Comparison of ENCODE assay signal across 3 cellular contexts in the genomic region with DNA sequence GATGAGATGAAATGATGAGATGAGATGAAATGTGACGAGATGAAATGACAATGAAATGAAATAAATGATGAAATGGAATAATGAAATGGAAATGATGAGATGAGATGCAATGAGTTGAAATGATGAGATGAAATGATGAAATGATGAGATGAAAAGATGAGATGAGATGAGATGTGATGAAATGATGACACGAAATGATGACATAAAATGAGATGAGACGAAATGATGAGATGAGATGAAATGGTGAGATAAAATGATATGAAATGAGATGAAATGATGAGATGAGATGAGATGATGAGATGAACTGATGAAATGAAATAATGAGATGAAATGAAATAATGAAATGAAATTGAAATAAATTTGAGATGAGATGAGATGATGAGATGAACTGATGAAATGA.
DNase-seq lines count a peak whose midpoint lies in the region; ATAC-seq, FAIRE-seq and TF ChIP-seq lines count a peak whose summit lies in the region.
"Not testable (repeated sequence)": the region's sequence is repeated elsewhere in the genome, so short reads cannot be mapped to it uniquely, and the experiment has no call there.

No MANE protein-coding gene starts in this region.

- H3K79me2 ChIP-seq in K562 (ENCODE audit: control insufficient read depth, insufficient read depth, low read length); HepG2 (ENCODE audit: insufficient read depth, low read length): not testable (repeated sequence)

- H3K27me3 ChIP-seq in IMR-90 (ENCODE audit: control insufficient read depth, insufficient read depth, low read length); K562 (ENCODE audit: control insufficient read depth in 2 of 2, insufficient read depth in 2 of 2, low read length in 2 of 2); HepG2 (ENCODE audit: control insufficient read depth in 1 of 2, insufficient read depth in 2 of 2, low read length in 2 of 2): not testable (repeated sequence)

- POLR2A ChIA-PET in IMR-90 (lab: Charles Lee; ENCODE audit: unreplicated experiment); K562 (lab: Yijun Ruan, JAX); HepG2 (lab: Yijun Ruan, JAX): not testable (repeated sequence)

- not testable (repeated sequence) for H3K79me1 ChIP-seq in IMR-90 (ENCODE audit: low read depth in 1 of 2, low read length in 2 of 2)

- H3K9me3 ChIP-seq in IMR-90 (ENCODE audit: control insufficient read depth, insufficient read depth, low read length): peaks cover 19% of the 10 kb centered on the region
- not testable (repeated sequence) for H3K9me3 ChIP-seq in K562 (replicated peaks; ENCODE audit: control insufficient read depth, insufficient read depth, low read depth, low read length)
- peaks cover 53% of the 10 kb centered on the region for H3K9me3 ChIP-seq in HepG2 (ENCODE audit: low read length)

- not testable (repeated sequence) for H3K18ac ChIP-seq in IMR-90 (ENCODE audit: low read depth, low read length)

- not testable (repeated sequence) for H3K23ac ChIP-seq in IMR-90 (ENCODE audit: low read depth, low read length)

- TF ChIP-seq RAD21 in IMR-90 (IDR thresholded peaks at IDR 0.05; ENCODE audit: low read length); K562 (CRISPR knock-in tag; conservative IDR thresholded peaks at IDR 0.05 in 1 of 2, IDR thresholded peaks at IDR 0.05 in 1 of 2); HepG2 (CRISPR knock-in tag; IDR thresholded peaks at IDR 0.05): not testable (repeated sequence)

- H2BK5ac ChIP-seq in IMR-90 (ENCODE audit: low read depth, low read length, poor library complexity, severe bottlenecking): not testable (repeated sequence)

- intact Hi-C loops in IMR-90 (cut with micrococcal nuclease); K562 (cut with micrococcal nuclease); HepG2 (cut with micrococcal nuclease; ENCODE audit: unreplicated experiment): not testable (repeated sequence)

- FAIRE-seq in K562 (lab: Jason Lieb, UNC); HepG2 (lab: Jason Lieb, UNC): not testable (repeated sequence)

- not testable (repeated sequence) for BruUV-seq in IMR-90 (replicated peaks; lab: Mats Ljungman, UMichigan); K562 (replicated peaks; lab: Mats Ljungman, UMichigan); HepG2 (replicated peaks; lab: Mats Ljungman, UMichigan)

- not testable (repeated sequence) for DNase-seq in IMR-90; K562 (ENCODE audit: extremely low read depth in 1 of 4, low spot score in 3 of 4); HepG2 (ENCODE audit: low spot score)

- H2AK5ac ChIP-seq in IMR-90 (ENCODE audit: low read depth, low read length): not testable (repeated sequence)

- not testable (repeated sequence) for H4K8ac ChIP-seq in IMR-90 (ENCODE audit: low read depth in 2 of 2, low read length in 2 of 2)

- H2BK120ac ChIP-seq in IMR-90 (ENCODE audit: low read depth, low read length): not testable (repeated sequence)

- H4K5ac ChIP-seq in IMR-90 (ENCODE audit: low read depth, low read length): not testable (repeated sequence)

- not testable (repeated sequence) for H3K4me2 ChIP-seq in IMR-90 (ENCODE audit: low read depth, low read length); K562 (ENCODE audit: insufficient read depth, low read length); HepG2 (ENCODE audit: low read depth, low read length)

- not testable (repeated sequence) for H3K9me1 ChIP-seq in IMR-90 (ENCODE audit: insufficient read depth, low read length); K562 (ENCODE audit: control insufficient read depth, insufficient read depth, low read length)

- CTCF ChIA-PET in IMR-90 (lab: Yijun Ruan, JAX); HepG2 (lab: Yijun Ruan, JAX; ENCODE audit: low intra/inter-chr PET ratio, low total read pairs): not testable (repeated sequence)
- CTCF ChIA-PET in K562 (lab: Yijun Ruan, JAX; ENCODE audit: low intra/inter-chr PET ratio): interaction anchor here (0.7 kb wide), 1 partner anchor 439 kb away, joined by 5 read pairs; no protein-coding TSS in a partner anchor

- H3K9ac ChIP-seq in IMR-90 (ENCODE audit: low read depth, low read length); K562 (ENCODE audit: insufficient read depth in 1 of 2, low read depth in 2 of 2, low read length in 2 of 2); HepG2 (ENCODE audit: insufficient read depth, low read depth, low read length): not testable (repeated sequence)

- H3K56ac ChIP-seq in IMR-90 (ENCODE audit: extremely low read depth, insufficient read depth, low read length): not testable (repeated sequence)

- ATAC-seq in IMR-90 (ENCODE audit: low read depth); K562; HepG2: not testable (repeated sequence)

- not testable (repeated sequence) for TF ChIP-seq EP300 in K562 (IDR thresholded peaks at IDR 0.05; ENCODE audit: low read length); HepG2 (IDR thresholded peaks at IDR 0.05; ENCODE audit: low read depth in 2 of 2, low read length in 2 of 2); HepG2 (CRISPR knock-in tag; IDR thresholded peaks at IDR 0.05; ENCODE audit: borderline replicate concordance)

- not testable (repeated sequence) for H3K4me3 ChIP-seq in IMR-90 (ENCODE audit: insufficient read depth, low read depth, low read length); K562; HepG2 (replicated peaks in 1 of 3; ENCODE audit: insufficient read depth in 1 of 3, low read depth in 2 of 3, low read length in 3 of 3)

- H2AK9ac ChIP-seq in IMR-90 (replicated peaks; ENCODE audit: low read depth, low read length, poor library complexity): not testable (repeated sequence)

- not testable (repeated sequence) for H4K91ac ChIP-seq in IMR-90 (ENCODE audit: insufficient read depth, low read depth, low read length)

- TF ChIP-seq CTCF in IMR-90 (conservative IDR thresholded peaks at IDR 0.05; ENCODE audit: low read depth, low read length); K562 (IDR thresholded peaks at IDR 0.05 in 2 of 3, conservative IDR thresholded peaks at IDR 0.05 in 1 of 3; ENCODE audit: insufficient read depth in 2 of 3, low read depth in 1 of 3, low read length in 3 of 3); HepG2 (CRISPR knock-in tag; IDR thresholded peaks at IDR 0.05): not testable (repeated sequence)

- 28 to 97% methylated on average over 2 to 3 of the region's 3 CpGs for WGBS in IMR-90 (ENCODE audit: extremely low coverage in 2 of 2, insufficient read length in 1 of 2), 2 experiments
- 2% methylated on average over 3 of the region's 3 CpGs for WGBS in K562 (ENCODE audit: insufficient coverage, low coverage, missing lambda C conversion rate)
- WGBS in HepG2 (ENCODE audit: low lambda C conversion rate): 1% methylated on average over 3 of the region's 3 CpGs

- H4K20me1 ChIP-seq in IMR-90 (ENCODE audit: insufficient read depth, low read length); K562 (replicated peaks; ENCODE audit: control insufficient read depth, insufficient read depth, low read length); HepG2 (ENCODE audit: insufficient read depth, low read length): not testable (repeated sequence)

- H3K4ac ChIP-seq in IMR-90 (ENCODE audit: low read depth, low read length): not testable (repeated sequence)

- not testable (repeated sequence) for H2AFZ ChIP-seq in IMR-90 (replicated peaks; ENCODE audit: low read length, poor library complexity); K562 (ENCODE audit: low read depth, low read length); HepG2 (ENCODE audit: low read length)

- TF ChIP-seq POLR2A in IMR-90 (IDR thresholded peaks at IDR 0.05; ENCODE audit: low read depth, low read length); K562 (conservative IDR thresholded peaks at IDR 0.05); HepG2 (IDR thresholded peaks at IDR 0.05; ENCODE audit: insufficient read depth in 1 of 2, low read depth in 2 of 2, low read length in 2 of 2): not testable (repeated sequence)

- not testable (repeated sequence) for H3K36me3 ChIP-seq in IMR-90 (ENCODE audit: control insufficient read depth, insufficient read depth, low read length); K562 (ENCODE audit: control insufficient read depth, insufficient read depth, low read length); HepG2 (replicated peaks in 1 of 2; ENCODE audit: control insufficient read depth in 1 of 2, insufficient read depth in 2 of 2, low read length in 2 of 2)

- in situ Hi-C loops in IMR-90 (cut with MboI; ENCODE audit: low sequenced_read_pairs); K562 (cut with MboI); HepG2 (cut with HindIII; ENCODE audit: extremely low pct_ligation_motif_present, low pct_unique_long_range_greater_than_20kb): not testable (repeated sequence)

- dilution Hi-C loops in IMR-90 (cut with HindIII; ENCODE audit: low sequenced_read_pairs, unreplicated experiment): not testable (repeated sequence)

- H3K14ac ChIP-seq in IMR-90 (replicated peaks; ENCODE audit: low read depth, low read length): not testable (repeated sequence)

- not testable (repeated sequence) for H3K4me1 ChIP-seq in IMR-90 (ENCODE audit: control insufficient read depth, insufficient read depth, low read length); K562 (replicated peaks in 1 of 2; ENCODE audit: control insufficient read depth in 2 of 2, insufficient read depth in 2 of 2, low read length in 2 of 2); HepG2 (ENCODE audit: insufficient read depth, low read length)

- H2BK15ac ChIP-seq in IMR-90 (ENCODE audit: low read depth, low read length): not testable (repeated sequence)

- H2BK20ac ChIP-seq in IMR-90 (ENCODE audit: low read depth, low read length): not testable (repeated sequence)

- H3K27ac ChIP-seq in IMR-90 (ENCODE audit: insufficient read depth, low read length); K562 (ENCODE audit: extremely low read depth, low read depth, low read length); HepG2 (ENCODE audit: extremely low read length, insufficient read depth, low read length): not testable (repeated sequence)

TF ChIP-seq in IMR-90, 13 proteins besides CTCF, POLR2A, EP300 and RAD21:
- TF ChIP-seq CEBPB (IDR thresholded peaks at IDR 0.05; ENCODE audit: low read depth, low read length): peak; percentile 35

TF ChIP-seq in K562, 482 proteins besides CTCF, POLR2A, EP300 and RAD21 (continues in another document):
- 0 out of 2 replicates have a peak, but pooled peaks have one; percentile 37 for TF ChIP-seq LARP7 (IDR thresholded peaks at IDR 0.05)
